Comparison of ENCODE assay signal across 27 cellular contexts in the genomic region with DNA sequence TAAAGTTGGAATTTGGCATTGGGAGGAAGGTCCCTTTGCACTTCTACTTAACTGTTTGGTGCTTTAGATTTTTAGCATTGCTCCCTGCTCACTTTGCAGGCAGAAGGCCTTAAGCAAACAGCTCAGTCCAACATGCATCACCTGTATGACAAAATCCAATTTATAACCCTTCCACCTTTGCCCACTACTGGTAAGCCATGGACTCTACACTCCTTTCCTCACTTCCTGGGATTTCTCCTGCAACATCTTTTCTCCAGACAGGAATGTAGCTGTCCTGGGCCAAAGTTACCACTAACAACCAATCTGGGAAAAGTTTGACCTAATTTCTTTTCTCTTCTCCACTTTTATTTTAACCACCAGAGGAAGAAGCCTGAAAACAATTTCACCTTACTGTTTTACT. TPM values are rescaled to one million over a fixed set of nuclear protein-coding genes. Genes with fewer than 3 reads are reported as not detected.
"Had no signal": no experiment of that assay in that cellular context is flagged by ENCODE, and none has a peak within 500 bp of the region (broad histone marks: within the 10 kb centered on the region; RNA-seq: fewer than 3 reads in every experiment).

No MANE protein-coding gene starts in this region.

- H3K9me3 Mint-ChIP-seq: activated CD4-positive, alpha-beta memory T cell treated with anti-CD3 and anti-CD28 coated beads for 36 hours; activated CD4-positive, alpha-beta T cell treated with anti-CD3 and anti-CD28 coated beads, Interleukin-2, amount 10 ng/mL, durations not matched to agents 7 days and 5 days; activated naive CD4-positive, alpha-beta T cell treated with anti-CD3 and anti-CD28 coated beads, Interleukin-2, amount 50 U/mL, for 72 hours; activated naive CD8-positive, alpha-beta T cell treated with anti-CD3 and anti-CD28 coated beads, Interleukin-2, amount 50 U/mL, for 24 hours; brain; central memory CD8-positive, alpha-beta T cell; T-cell had no signal

- DNase-seq: activated CD4-positive, alpha-beta memory T cell treated with anti-CD3 and anti-CD28 coated beads for 36 hours; activated CD4-positive, alpha-beta T cell treated with anti-CD3 and anti-CD28 coated beads, Interleukin-2, amount 10 ng/mL, durations not matched to agents 7 days and 5 days; activated CD4-positive, CD25-positive, alpha-beta regulatory T cell; activated CD8-positive, alpha-beta memory T cell treated with anti-CD3 and anti-CD28 coated beads for 24 hours; activated effector memory CD4-positive, alpha-beta T cell treated with anti-CD3 and anti-CD28 coated beads, Interleukin-2, amount 50 U/mL, for 16 hours; activated naive CD4-positive, alpha-beta T cell treated with Interleukin-2 at 50 U/mL for 16 hours; activated naive CD8-positive, alpha-beta T cell treated with anti-CD3 and anti-CD28 coated beads, Interleukin-2, amount 50 U/mL, for 24 hours; activated T-cell treated with anti-CD3 and anti-CD28 coated beads, Interleukin-2, amount 50 U/mL, for 4 hours; amniotic stem cell; NCI-H1092; NCI-H1417; NCI-H1930; NCI-H2171; NCI-H226; NCI-H510A; NCI-H526 treated with DMSO at 0.1 percent for 48 hours; NCI-H82; T-cell; T-helper 2 cell; T1000 had no signal

- H3K4me1 Mint-ChIP-seq: activated CD4-positive, alpha-beta T cell treated with anti-CD3 and anti-CD28 coated beads, Interleukin-2, amount 10 ng/mL, durations not matched to agents 7 days and 5 days; activated naive CD8-positive, alpha-beta T cell treated with anti-CD3 and anti-CD28 coated beads, Interleukin-2, amount 50 U/mL, for 24 hours; brain; central memory CD8-positive, alpha-beta T cell; T-cell had no signal

- H3K4me3 Mint-ChIP-seq: activated CD4-positive, alpha-beta memory T cell treated with anti-CD3 and anti-CD28 coated beads for 36 hours; activated CD4-positive, alpha-beta T cell treated with anti-CD3 and anti-CD28 coated beads, Interleukin-2, amount 10 ng/mL, durations not matched to agents 7 days and 5 days; activated naive CD8-positive, alpha-beta T cell treated with anti-CD3 and anti-CD28 coated beads, Interleukin-2, amount 50 U/mL, for 24 hours; activated T-cell treated with anti-CD3 and anti-CD28 coated beads, Interleukin-2, amount 50 U/mL, for 4 hours; brain; central memory CD8-positive, alpha-beta T cell; T-cell had no signal

- H3K4me3 ChIP-seq: SK-N-MC had no signal

- H3K27ac Mint-ChIP-seq: activated CD4-positive, alpha-beta memory T cell treated with anti-CD3 and anti-CD28 coated beads for 36 hours; activated CD4-positive, alpha-beta T cell treated with anti-CD3 and anti-CD28 coated beads, Interleukin-2, amount 10 ng/mL, durations not matched to agents 7 days and 5 days; activated naive CD4-positive, alpha-beta T cell treated with anti-CD3 and anti-CD28 coated beads, Interleukin-2, amount 50 U/mL, for 72 hours; activated naive CD8-positive, alpha-beta T cell treated with anti-CD3 and anti-CD28 coated beads, Interleukin-2, amount 50 U/mL, for 24 hours; brain; T-cell had no signal

- ATAC-seq: activated naive CD4-positive, alpha-beta T cell treated with anti-CD3 and anti-CD28 coated beads, Interleukin-2, amount 50 U/mL, for 72 hours; activated naive CD8-positive, alpha-beta T cell treated with anti-CD3 and anti-CD28 coated beads, Interleukin-2, amount 50 U/mL, for 24 hours; activated T-cell treated with anti-CD3 and anti-CD28 coated beads, Interleukin-2, amount 50 U/mL, for 4 hours; Right ventricle myocardium inferior; T-cell had no signal

- H3K36me3 Mint-ChIP-seq: activated CD4-positive, alpha-beta memory T cell treated with anti-CD3 and anti-CD28 coated beads for 36 hours; activated naive CD4-positive, alpha-beta T cell treated with anti-CD3 and anti-CD28 coated beads, Interleukin-2, amount 50 U/mL, for 72 hours; brain; T-cell had no signal

- H3K27ac ChIP-seq: SK-N-MC had no signal

RNA-seq across cellular contexts. Expression of a gene that starts 1.8 kb away (rescaled TPM):
- total RNA-seq: activated CD4-positive, alpha-beta memory T cell treated with anti-CD3 and anti-CD28 coated beads for 36 hours; activated CD4-positive, alpha-beta T cell treated with anti-CD3 and anti-CD28 coated beads, Interleukin-2, amount 10 ng/mL, durations not matched to agents 7 days and 5 days; activated T-cell treated with anti-CD3 and anti-CD28 coated beads, Interleukin-2, amount 50 U/mL, for 4 hours; Right ventricle myocardium inferior; T-cell had no signal

RNA-seq across cellular contexts. Expression of a gene that starts 17.7 kb away (rescaled TPM):
- total RNA-seq: activated CD4-positive, alpha-beta memory T cell treated with anti-CD3 and anti-CD28 coated beads for 36 hours; activated CD4-positive, alpha-beta T cell treated with anti-CD3 and anti-CD28 coated beads, Interleukin-2, amount 10 ng/mL, durations not matched to agents 7 days and 5 days; activated naive CD4-positive, alpha-beta T cell treated with anti-CD3 and anti-CD28 coated beads, Interleukin-2, amount 50 U/mL, for 72 hours; activated T-cell treated with anti-CD3 and anti-CD28 coated beads, Interleukin-2, amount 50 U/mL, for 4 hours; astrocyte; MCF 10A; Right ventricle myocardium inferior; T-cell had no signal

RNA-seq across cellular contexts. Expression of a gene that starts 26.7 kb away (rescaled TPM):
- total RNA-seq: activated CD4-positive, alpha-beta memory T cell treated with anti-CD3 and anti-CD28 coated beads for 36 hours; activated CD4-positive, alpha-beta T cell treated with anti-CD3 and anti-CD28 coated beads, Interleukin-2, amount 10 ng/mL, durations not matched to agents 7 days and 5 days; activated naive CD4-positive, alpha-beta T cell treated with anti-CD3 and anti-CD28 coated beads, Interleukin-2, amount 50 U/mL, for 72 hours; activated T-cell treated with anti-CD3 and anti-CD28 coated beads, Interleukin-2, amount 50 U/mL, for 4 hours; astrocyte; MCF 10A; Right ventricle myocardium inferior; T-cell had no signal

RNA-seq across cellular contexts. Expression of a gene that starts 31.2 kb away (rescaled TPM):
- total RNA-seq: activated CD4-positive, alpha-beta memory T cell treated with anti-CD3 and anti-CD28 coated beads for 36 hours; activated CD4-positive, alpha-beta T cell treated with anti-CD3 and anti-CD28 coated beads, Interleukin-2, amount 10 ng/mL, durations not matched to agents 7 days and 5 days; activated T-cell treated with anti-CD3 and anti-CD28 coated beads, Interleukin-2, amount 50 U/mL, for 4 hours; astrocyte; MCF 10A; Right ventricle myocardium inferior; T-cell had no signal
